15 cellular contexts compared by ENCODE assay signal in the genomic region with DNA sequence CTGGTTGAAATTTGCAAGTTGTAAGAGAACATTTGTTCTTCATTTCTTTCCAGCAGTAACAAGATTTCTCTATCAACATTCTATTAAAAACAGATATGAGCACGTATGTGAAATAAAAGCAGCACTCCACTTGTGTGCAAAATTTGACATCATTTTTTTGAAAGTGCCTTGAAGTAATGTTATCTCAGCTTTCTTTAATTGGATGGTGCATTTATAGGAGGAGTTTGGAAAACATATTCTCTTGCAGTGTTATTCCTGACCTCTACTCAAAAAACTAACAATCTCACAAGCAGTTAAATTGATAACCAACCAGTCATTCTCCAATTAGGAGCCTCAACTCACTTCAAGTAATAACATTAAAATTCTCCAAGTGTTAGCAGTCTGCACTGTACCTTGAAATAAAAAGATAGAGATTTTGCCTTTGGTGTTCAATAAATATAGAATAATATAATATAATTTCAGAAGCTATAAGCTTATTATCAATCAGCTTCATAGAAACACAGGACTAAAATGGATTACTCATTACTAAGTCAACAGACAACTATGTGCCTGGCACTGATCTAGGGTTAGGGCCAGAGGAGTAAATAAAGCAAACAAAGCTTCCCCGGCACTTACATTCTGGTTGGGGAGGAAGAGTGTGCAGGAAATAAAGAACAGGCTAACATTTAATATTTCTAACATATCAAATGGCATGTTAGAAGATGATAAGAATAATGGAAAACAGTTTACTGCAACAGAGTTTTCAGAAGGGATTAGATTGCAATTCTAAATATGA.
DNase-seq lines count a peak whose midpoint lies in the region; ATAC-seq and TF ChIP-seq lines count a peak whose summit lies in the region.
"Had no signal": no experiment of that assay in that cellular context is flagged by ENCODE, and none has a peak within 500 bp of the region (broad histone marks: within the 10 kb centered on the region; RNA-seq: fewer than 3 reads in every experiment).

No MANE protein-coding gene starts in this region.

- POLR2A ChIA-PET in activated CD8-positive, alpha-beta T cell treated with anti-CD3 and anti-CD28 coated beads for 36 hours (lab: Charles Lee) = interaction anchor here (0.6 kb wide), 1 partner anchor 229 kb away, joined by 3 read pairs; no protein-coding TSS in a partner anchor

- no peaks in the 10 kb centered on the region for H3K36me3 ChIP-seq in parathyroid adenoma (ENCODE audit: control insufficient read depth, insufficient read depth, low read length)

- peaks cover 36% of the 10 kb centered on the region for H3K4me1 ChIP-seq in parathyroid adenoma

- H2AFZ ChIP-seq in parathyroid adenoma = peak overlapping the region; percentile 35

- H3K27me3 ChIP-seq in parathyroid adenoma (ENCODE audit: control insufficient read depth, insufficient read depth, low read length) = no peaks in the 10 kb centered on the region

- peak overlapping the region; percentile 86 for H3K27ac ChIP-seq in parathyroid adenoma

- peaks cover 29% of the 10 kb centered on the region for H3K4me1 Mint-ChIP-seq in type B pancreatic cell (ENCODE audit: unreplicated experiment)
- peaks cover 11% of the 10 kb centered on the region for H3K4me1 Mint-ChIP-seq in activated CD8-positive, alpha-beta T cell treated with anti-CD3 and anti-CD28 coated beads for 36 hours (ENCODE audit: low read depth)

- no peaks in the 10 kb centered on the region for H3K9me3 Mint-ChIP-seq in type B pancreatic cell
- no peaks in the 10 kb centered on the region for H3K9me3 Mint-ChIP-seq in activated CD8-positive, alpha-beta T cell treated with anti-CD3 and anti-CD28 coated beads for 36 hours
- H3K9me3 Mint-ChIP-seq: naive thymus-derived CD8-positive, alpha-beta T cell; stimulated activated naive CD8-positive, alpha-beta T cell treated with anti-CD3 and anti-CD28 coated beads, Interleukin-15, Interleukin-2, amounts not matched to agents 100 ng/mL and 50 ng/mL, for 24 hours had no signal

- H3K9me3 ChIP-seq in parathyroid adenoma (ENCODE audit: control insufficient read depth, low read length) = no peaks in the 10 kb centered on the region

- H3K27me3 Mint-ChIP-seq in type B pancreatic cell = no peaks in the 10 kb centered on the region
- H3K27me3 Mint-ChIP-seq in activated CD8-positive, alpha-beta T cell treated with anti-CD3 and anti-CD28 coated beads for 36 hours = no peaks in the 10 kb centered on the region
- H3K27me3 Mint-ChIP-seq: naive thymus-derived CD8-positive, alpha-beta T cell; stimulated activated naive CD8-positive, alpha-beta T cell treated with anti-CD3 and anti-CD28 coated beads, Interleukin-15, Interleukin-2, amounts not matched to agents 100 ng/mL and 50 ng/mL, for 24 hours had no signal

- DNase-seq in EL (peak; percentile 59), NCI-H146 (lab: John Stamatoyannopoulos, UW) (peak; percentile 63), dermis microvascular lymphatic vessel endothelial cell (ENCODE audit: low read depth in 2 of 2) (peak; percentile 22 to 60), type B pancreatic cell (ENCODE audit: extremely low spot score, unreplicated experiment) (no peak)
- no peak for DNase-seq in activated CD8-positive, alpha-beta T cell treated with anti-CD3 and anti-CD28 coated beads for 36 hours
- DNase-seq: activated CD4-positive, alpha-beta T cell treated with anti-CD3 and anti-CD28 coated beads for 1 hour; activated T-cell treated with anti-CD3 and anti-CD28 coated beads, Interleukin-2, amount 50 U/mL, for 1 hour; anterior cingulate cortex; effector CD8-positive, alpha-beta T cell; left cardiac atrium; naive thymus-derived CD8-positive, alpha-beta T cell; NCI-H1694 had no signal

- CTCF ChIA-PET in activated CD8-positive, alpha-beta T cell treated with anti-CD3 and anti-CD28 coated beads for 36 hours (lab: Charles Lee) = interaction anchor here (1.2 kb wide), 1 partner anchor 30 kb away, joined by 4 read pairs; no protein-coding TSS in a partner anchor

- no peak overlapping the region for H3K27ac Mint-ChIP-seq in type B pancreatic cell
- H3K27ac Mint-ChIP-seq in activated CD8-positive, alpha-beta T cell treated with anti-CD3 and anti-CD28 coated beads for 36 hours = no peak overlapping the region
- H3K27ac Mint-ChIP-seq: naive thymus-derived CD8-positive, alpha-beta T cell; stimulated activated naive CD8-positive, alpha-beta T cell treated with anti-CD3 and anti-CD28 coated beads, Interleukin-15, Interleukin-2, amounts not matched to agents 100 ng/mL and 50 ng/mL, for 24 hours had no signal

- no peak overlapping the region for H3K4me3 ChIP-seq in parathyroid adenoma (ENCODE audit: low read depth, low read length)

- intact Hi-C loops in activated CD8-positive, alpha-beta T cell treated with anti-CD3 and anti-CD28 coated beads for 36 hours (cut with micrococcal nuclease) = no loop called here

- no peak for ATAC-seq in GM18873 (IDR thresholded peaks at IDR 0.05; ENCODE audit: low FRiP score, unreplicated experiment)
- no peak for ATAC-seq in activated CD8-positive, alpha-beta T cell treated with anti-CD3 and anti-CD28 coated beads for 36 hours
- ATAC-seq: naive thymus-derived CD8-positive, alpha-beta T cell had no signal

- TF ChIP-seq CTCF in parathyroid adenoma (IDR thresholded peaks at IDR 0.05) (no peak), type B pancreatic cell (conservative IDR thresholded peaks at IDR 0.05) (no peak)
- TF ChIP-seq CTCF in activated CD8-positive, alpha-beta T cell treated with anti-CD3 and anti-CD28 coated beads for 36 hours (IDR thresholded peaks at IDR 0.05) = no peak

- H3K9ac ChIP-seq in parathyroid adenoma = no peak overlapping the region

- no peaks in the 10 kb centered on the region for H3K36me3 Mint-ChIP-seq in type B pancreatic cell
- no peaks in the 10 kb centered on the region for H3K36me3 Mint-ChIP-seq in activated CD8-positive, alpha-beta T cell treated with anti-CD3 and anti-CD28 coated beads for 36 hours (ENCODE audit: low read depth)
- H3K36me3 Mint-ChIP-seq: naive thymus-derived CD8-positive, alpha-beta T cell had no signal

- H3K4me2 ChIP-seq in parathyroid adenoma (ENCODE audit: low read length) = no peak overlapping the region

- H3K79me2 ChIP-seq in parathyroid adenoma = no peaks in the 10 kb centered on the region

- no peak overlapping the region for H3K4me3 Mint-ChIP-seq in type B pancreatic cell
- H3K4me3 Mint-ChIP-seq in activated CD8-positive, alpha-beta T cell treated with anti-CD3 and anti-CD28 coated beads for 36 hours = no peak overlapping the region
- H3K4me3 Mint-ChIP-seq: naive thymus-derived CD8-positive, alpha-beta T cell; stimulated activated naive CD8-positive, alpha-beta T cell treated with anti-CD3 and anti-CD28 coated beads, Interleukin-15, Interleukin-2, amounts not matched to agents 100 ng/mL and 50 ng/mL, for 24 hours had no signal

Comparison
In these comparisons a context has a peak if more than half of its experiments do, and no peak if none do; other contexts are left out.
1. DNase-seq: peak in EL (single experiment), NCI-H146 (single experiment) and dermis microvascular lymphatic vessel endothelial cell (2 of 2); none in type B pancreatic cell (single experiment) and activated CD8-positive, alpha-beta T cell treated with anti-CD3 and anti-CD28 coated beads for 36 hours (single experiment).